ENCODE assay signal across 9 cellular contexts in the genomic region with DNA sequence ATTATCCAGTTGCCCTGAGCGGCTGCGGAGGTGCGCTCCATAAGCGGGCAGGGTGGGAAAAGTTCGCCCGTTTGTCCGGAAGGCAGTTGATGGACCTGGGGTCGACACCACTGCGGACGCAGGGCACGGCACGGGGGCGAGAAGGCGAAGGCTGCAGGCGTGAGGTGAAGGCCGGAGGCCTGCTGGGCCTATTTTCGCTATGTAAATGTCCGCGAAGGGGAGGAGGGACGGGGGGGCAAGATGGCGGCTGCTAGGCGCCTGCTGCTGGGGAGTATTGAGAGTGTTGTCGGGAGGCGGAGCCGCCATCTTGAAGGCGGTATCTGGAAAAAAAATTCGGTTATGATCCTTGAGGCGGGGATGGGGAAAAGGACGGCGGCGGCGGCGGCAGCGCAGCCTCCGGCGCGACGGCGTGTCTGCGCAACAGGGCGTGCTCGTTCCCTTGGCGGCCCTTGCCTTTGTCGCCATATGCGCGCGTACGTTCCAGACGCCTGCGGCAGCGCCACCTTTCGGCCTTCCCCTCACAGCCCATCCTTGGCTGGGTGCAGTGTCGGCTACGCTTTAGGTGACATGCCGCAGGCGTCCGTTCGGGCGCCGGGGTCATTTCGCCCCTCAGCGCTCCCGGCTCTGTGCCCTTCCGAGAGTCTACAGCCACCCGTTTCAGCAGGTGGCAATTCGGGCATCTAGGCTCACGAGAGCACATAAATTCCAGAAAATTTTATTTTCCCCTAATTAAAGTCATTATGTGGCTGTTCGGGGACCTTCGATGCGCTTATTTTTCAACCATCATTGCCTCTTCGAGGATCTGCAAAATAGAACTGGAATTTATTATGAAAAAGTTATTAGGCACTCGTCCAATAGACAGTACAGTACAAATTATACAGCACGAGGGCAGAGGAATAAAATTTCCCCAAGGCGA. TPM values are rescaled to one million over a fixed set of nuclear protein-coding genes. Genes with fewer than 3 reads are reported as not detected.
DNase-seq lines count a peak whose midpoint lies in the region; ATAC-seq and TF ChIP-seq lines count a peak whose summit lies in the region.
"Had no signal": no experiment of that assay in that cellular context is flagged by ENCODE, and none has a peak within 500 bp of the region (broad histone marks: within the 10 kb centered on the region; RNA-seq: fewer than 3 reads in every experiment).

No MANE protein-coding gene starts in this region.

- H3K4me3 ChIP-seq in AG04450 (ENCODE audit: low read depth, low read length) (peak overlapping the region; percentile 69), GM23338 (peak overlapping the region; percentile 75), thoracic aorta (peak overlapping the region; percentile 83), vagina (no peak overlapping the region)

- H3K27me3 ChIP-seq in AG04450 (ENCODE audit: control insufficient read depth, insufficient read depth, low read length), result no peaks in the 10 kb centered on the region
- no peaks in the 10 kb centered on the region for H3K27me3 ChIP-seq in GM23338 (ENCODE audit: insufficient read depth)
- H3K27me3 ChIP-seq in thoracic aorta (replicated peaks; ENCODE audit: insufficient read depth), result no peaks in the 10 kb centered on the region
- no peaks in the 10 kb centered on the region for H3K27me3 ChIP-seq in vagina
- H3K27me3 ChIP-seq: breast epithelium had no signal

- H2AFZ ChIP-seq in GM23338, result no peak overlapping the region

- H3K27ac Mint-ChIP-seq in GM23338, result peak overlapping the region; percentile 99

- H3K4me1 ChIP-seq in GM23338 (ENCODE audit: insufficient read depth) (peaks cover 9% of the 10 kb centered on the region; the same call in 1 of the 2 replicates), thoracic aorta (ENCODE audit: control insufficient read depth in 1 of 2, low read depth in 2 of 2) (peaks cover 0 to 11% of the 10 kb centered on the region in 2 donors), vagina (no peaks in the 10 kb centered on the region)
- H3K4me1 ChIP-seq: breast epithelium had no signal

- TF ChIP-seq CTCF in AG04450 (IDR thresholded peaks at IDR 0.05; ENCODE audit: low read depth, low read length) (peak; percentile 71), GM23338 (conservative IDR thresholded peaks at IDR 0.05; ENCODE audit: low read depth in 2 of 2) (no peak), thoracic aorta (IDR thresholded peaks at IDR 0.05) (peak; percentile 49), vagina (IDR thresholded peaks at IDR 0.05) (no peak)

- DNase-seq in AG04450 (ENCODE audit: low read depth, low spot score) (peak; percentile 67), GM23338 (ENCODE audit: low spot score) (peak; percentile 82), NCI-H69 (lab: John Stamatoyannopoulos, UW) (peak; percentile 97), amygdala (lab: John Stamatoyannopoulos, UW) (peak in 33 of 56 donors; percentile 9 to 92 (median 77)), medulla oblongata (ENCODE audit: extremely low spot score) (peak; percentile 87), thoracic aorta (ENCODE audit: low spot score) (peak; percentile 41), vagina (ENCODE audit: extremely low spot score in 2 of 2) (no peak)

- no peaks in the 10 kb centered on the region for H3F3A ChIP-seq in GM23338 (replicated peaks; ENCODE audit: low read depth)

- peak overlapping the region; percentile 85 for H3K4me2 ChIP-seq in GM23338

- H3K27ac ChIP-seq in AG04450 (ENCODE audit: low read depth, low read length) (peak overlapping the region; percentile 99), GM23338 (ENCODE audit: low read depth) (peak overlapping the region; percentile 99), thoracic aorta (peak overlapping the region; percentile 98 to 99), vagina (no peak overlapping the region)
- H3K27ac ChIP-seq: breast epithelium had no signal

- no peak for TF ChIP-seq POLR2A in vagina (IDR thresholded peaks at IDR 0.05)

- H3K36me3 ChIP-seq in GM23338 (ENCODE audit: insufficient read depth), result no peaks in the 10 kb centered on the region
- H3K36me3 ChIP-seq in thoracic aorta, result no peaks in the 10 kb centered on the region
- no peaks in the 10 kb centered on the region for H3K36me3 ChIP-seq in vagina
- H3K36me3 ChIP-seq: breast epithelium had no signal

- CTCF ChIA-PET in AG04450 (lab: Charles Lee), result interaction anchor here (0.8 to 1.5 kb wide), 8 partner anchors 11 to 102 kb away, joined by 3 to 10 read pairs (median 3); no protein-coding TSS in a partner anchor

- H3K9me3 ChIP-seq in AG04450 (ENCODE audit: control insufficient read depth, insufficient read depth, low read length) (no peaks in the 10 kb centered on the region), thoracic aorta (no peaks in the 10 kb centered on the region), vagina (no peaks in the 10 kb centered on the region)
- H3K9me3 ChIP-seq: breast epithelium had no signal

- peaks cover 3% of the 10 kb centered on the region for H3K27me3 Mint-ChIP-seq in GM23338 (ENCODE audit: insufficient read depth, low read depth, poor library complexity)

- H3K9me3 Mint-ChIP-seq in GM23338, result no peaks in the 10 kb centered on the region

- no peaks in the 10 kb centered on the region for H3K9me2 ChIP-seq in GM23338 (ENCODE audit: insufficient read depth)

- H3K4me3 Mint-ChIP-seq in GM23338, result peak overlapping the region; percentile 84

- ATAC-seq in GM23338, result peak; percentile 78
- ATAC-seq in thoracic aorta (ENCODE audit: insufficient number of reproducible peaks, low FRiP score, low read depth), result peak; percentile 92
- no peak for ATAC-seq in HG02870 (IDR thresholded peaks at IDR 0.05; ENCODE audit: unreplicated experiment)

- intact Hi-C loops in vagina (cut with DNase I), result no loop called here

- H3K4me1 Mint-ChIP-seq in GM23338, result peaks cover 14% of the 10 kb centered on the region

- H3K36me3 Mint-ChIP-seq in GM23338 (ENCODE audit: low read depth), result peaks cover 8% of the 10 kb centered on the region; the same call in 2 of the 3 replicates

- no peaks in the 10 kb centered on the region for H4K20me1 ChIP-seq in GM23338 (replicated peaks; ENCODE audit: insufficient read depth)

- H3K79me2 ChIP-seq in GM23338 (replicated peaks; ENCODE audit: insufficient read depth), result peaks cover 52% of the 10 kb centered on the region

- POLR2A ChIA-PET in AG04450 (lab: Yijun Ruan, JAX), result interaction anchor here (1.0 to 1.5 kb wide), 4 partner anchors 28 to 75 kb away, joined by 3 to 5 read pairs (median 4); no protein-coding TSS in a partner anchor

TF ChIP-seq in GM23338, 12 proteins besides CTCF, POLR2A, EP300 and RAD21:
- no peak for TF ChIP-seq POLR2AphosphoS5 (IDR thresholded peaks at IDR 0.05; ENCODE audit: low read depth)
- TF ChIP-seq STAT1 (IDR thresholded peaks at IDR 0.05; ENCODE audit: unreplicated experiment), result no peak
- no peak for TF ChIP-seq ETS1 (IDR thresholded peaks at IDR 0.05)
- TF ChIP-seq REST (IDR thresholded peaks at IDR 0.05; ENCODE audit: unreplicated experiment), result no peak
- no peak for TF ChIP-seq EZH2phosphoT487 (IDR thresholded peaks at IDR 0.05; ENCODE audit: unreplicated experiment)

RNA-seq across cellular contexts. Expression of gene ZFY, which starts 0.7 kb away (rescaled TPM):
- 9.8 and 16.5 TPM in 2 replicates for polyA plus RNA-seq in AG04450 (2011; rRNA removed)
- 22.4 and 33.7 TPM in 2 replicates for polyA minus RNA-seq in AG04450 (2011; rRNA and poly(A)+ RNA removed)
- 9.4 and 10.4 TPM in 2 replicates for total RNA-seq in GM23338 (2014; rRNA removed; shearing (Covaris generic))
- polyA plus RNA-seq in GM23338 (2016; fragmentation: Nextera tagmentation; extraction: Ambion mirVana), result 4.5 and 5.7 TPM in 2 replicates
- total RNA-seq in thoracic aorta, result 10 to 100 TPM; 13.1 to 14.0 TPM
- total RNA-seq in vagina, result not detected

Comparison
In these comparisons a context has a peak if more than half of its experiments do, and no peak if none do; other contexts are left out.
1. DNase-seq: peak in AG04450 (single experiment), GM23338 (single experiment), NCI-H69 (single experiment), amygdala (33 of 56), medulla oblongata (single experiment) and thoracic aorta (single experiment); none in vagina (0 of 2).
2. H3K4me3 ChIP-seq: peak in AG04450 (single experiment), GM23338 (single experiment) and thoracic aorta (single experiment); none in vagina (0 of 2).
3. CTCF ChIP-seq: peak in AG04450 (single experiment) and thoracic aorta (single experiment); none in GM23338 (0 of 2) and vagina (0 of 3).